In the genomic region with DNA sequence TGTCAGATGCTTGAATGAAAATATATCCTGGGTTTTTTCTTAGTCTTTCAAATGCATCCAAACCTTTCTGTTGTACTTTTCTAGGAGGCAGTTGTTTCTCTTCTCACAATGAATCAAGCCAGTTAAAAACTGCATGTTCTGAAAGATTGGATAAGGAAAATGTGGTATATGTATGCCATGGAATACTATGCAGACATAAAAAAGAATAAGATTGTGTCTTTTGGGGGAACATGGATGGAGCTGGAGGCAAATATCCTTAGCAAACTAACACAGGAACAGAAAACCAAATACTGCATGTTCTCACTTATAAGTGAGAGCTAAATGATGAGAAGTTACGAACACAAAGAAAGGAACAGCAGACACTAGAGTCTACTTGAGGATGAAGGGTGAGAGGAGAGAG, we compare ENCODE assay signal across 9 cellular contexts. TPM values are rescaled to one million over a fixed set of nuclear protein-coding genes. Genes with fewer than 3 reads are reported as not detected.
"Had no signal": no experiment of that assay in that cellular context is flagged by ENCODE, and none has a peak within 500 bp of the region (broad histone marks: within the 10 kb centered on the region; RNA-seq: fewer than 3 reads in every experiment).

No MANE protein-coding gene starts in this region.

- H3K4me1 Mint-ChIP-seq: IgD-negative memory B cell had no signal

- H3K4me3 Mint-ChIP-seq: IgD-negative memory B cell had no signal

- FAIRE-seq: HepG2, HTR-8/SVneo, K562 had no signal

- H3K36me3 Mint-ChIP-seq: IgD-negative memory B cell had no signal

- DNase-seq: IMR-90, KBM-7 had no signal

- ATAC-seq: HepG2, K562 had no signal

- H3K27ac ChIP-seq: HL-60 had no signal

- H3K4me3 ChIP-seq: K562 had no signal

RNA-seq across cellular contexts. Expression of a gene that starts 51.7 kb away (rescaled TPM):
- total RNA-seq: HepG2, HT-29, HT1080, IMR-90, K562 had no signal
- polyA plus RNA-seq: HepG2, IgD-negative memory B cell, IMR-90, K562 had no signal
